ENCODE assay signal across 20 cellular contexts in genomic region chr10:77286851-77287250, GRCh38.
DNase-seq lines count a peak whose midpoint lies in the region; ATAC-seq, FAIRE-seq and TF ChIP-seq lines count a peak whose summit lies in the region.
"Had no signal": no experiment of that assay in that cellular context is flagged by ENCODE, and none has a peak within 500 bp of the region (broad histone marks: within the 10 kb centered on the region; RNA-seq: fewer than 3 reads in every experiment).

No MANE protein-coding gene starts in this region.

- no peaks in the 10 kb centered on the region for H3K36me3 Mint-ChIP-seq in osteocyte (ENCODE audit: unreplicated experiment)
- H3K36me3 Mint-ChIP-seq: natural killer cell had no signal

- no peak for TF ChIP-seq CTCF in 22Rv1 (IDR thresholded peaks at IDR 0.05)
- no peak for TF ChIP-seq CTCF in osteocyte (IDR thresholded peaks at IDR 0.05)

- no peak for ATAC-seq in HG03280 (IDR thresholded peaks at IDR 0.05; ENCODE audit: unreplicated experiment)
- ATAC-seq: natural killer cell; stimulated activated naive CD8-positive, alpha-beta T cell treated with anti-CD3 and anti-CD28 coated beads, Interleukin-15, Interleukin-2, amounts not matched to agents 100 U/mL and 50 U/mL, for 24 hours; upper lobe of right lung had no signal

- peaks cover 67% of the 10 kb centered on the region for H3K4me1 Mint-ChIP-seq in osteocyte (ENCODE audit: unreplicated experiment)

- no peaks in the 10 kb centered on the region for H3K9me3 Mint-ChIP-seq in osteocyte (ENCODE audit: unreplicated experiment)
- H3K9me3 Mint-ChIP-seq: natural killer cell had no signal

- FAIRE-seq in HTR-8/SVneo (lab: Jason Lieb, UNC), result peak; percentile 55

- H3K4me3 Mint-ChIP-seq in osteocyte (ENCODE audit: unreplicated experiment), result no peak overlapping the region
- H3K4me3 Mint-ChIP-seq: immature natural killer cell, natural killer cell had no signal

- DNase-seq in HTR-8/SVneo (ENCODE audit: insufficient read length, low spot score) (no peak), SK-N-DZ (ENCODE audit: low spot score) (peak; percentile 20), kidney tubule cell (ENCODE audit: low spot score) (peak; percentile 40), superior temporal gyrus (ENCODE audit: extremely low spot score) (no peak), occipital lobe (lab: John Stamatoyannopoulos, UW) (no peak), osteocyte (ENCODE audit: extremely low spot score, unreplicated experiment) (no peak)
- DNase-seq: activated effector memory CD4-positive, alpha-beta T cell treated with Interleukin-2 at 50 U/mL for 16 hours; adrenal gland; central memory CD4-positive, alpha-beta T cell; head of caudate nucleus; immature natural killer cell; mammary epithelial cell; MM.1S; natural killer cell; psoas muscle; SIG-M5; stimulated activated naive CD8-positive, alpha-beta T cell treated with anti-CD3 and anti-CD28 coated beads, Interleukin-15, Interleukin-2, amounts not matched to agents 100 U/mL and 50 U/mL, for 24 hours; upper lobe of right lung had no signal

- no peaks in the 10 kb centered on the region for H3K27me3 Mint-ChIP-seq in osteocyte (ENCODE audit: unreplicated experiment)

- no peak overlapping the region for H3K27ac Mint-ChIP-seq in osteocyte (ENCODE audit: unreplicated experiment)
- H3K27ac Mint-ChIP-seq: immature natural killer cell, natural killer cell had no signal

- peak overlapping the region; percentile 80 for H3K27ac ChIP-seq in 22Rv1
- H3K27ac ChIP-seq: adrenal gland, psoas muscle, upper lobe of right lung had no signal

Comparison
In these comparisons a context has a peak if more than half of its experiments do, and no peak if none do; other contexts are left out.
1. DNase-seq: peak in SK-N-DZ (single experiment) and kidney tubule cell (single experiment); none in HTR-8/SVneo (single experiment), superior temporal gyrus (single experiment), occipital lobe (single experiment) and osteocyte (single experiment).